13 cellular contexts compared by ENCODE assay signal in the genomic region with DNA sequence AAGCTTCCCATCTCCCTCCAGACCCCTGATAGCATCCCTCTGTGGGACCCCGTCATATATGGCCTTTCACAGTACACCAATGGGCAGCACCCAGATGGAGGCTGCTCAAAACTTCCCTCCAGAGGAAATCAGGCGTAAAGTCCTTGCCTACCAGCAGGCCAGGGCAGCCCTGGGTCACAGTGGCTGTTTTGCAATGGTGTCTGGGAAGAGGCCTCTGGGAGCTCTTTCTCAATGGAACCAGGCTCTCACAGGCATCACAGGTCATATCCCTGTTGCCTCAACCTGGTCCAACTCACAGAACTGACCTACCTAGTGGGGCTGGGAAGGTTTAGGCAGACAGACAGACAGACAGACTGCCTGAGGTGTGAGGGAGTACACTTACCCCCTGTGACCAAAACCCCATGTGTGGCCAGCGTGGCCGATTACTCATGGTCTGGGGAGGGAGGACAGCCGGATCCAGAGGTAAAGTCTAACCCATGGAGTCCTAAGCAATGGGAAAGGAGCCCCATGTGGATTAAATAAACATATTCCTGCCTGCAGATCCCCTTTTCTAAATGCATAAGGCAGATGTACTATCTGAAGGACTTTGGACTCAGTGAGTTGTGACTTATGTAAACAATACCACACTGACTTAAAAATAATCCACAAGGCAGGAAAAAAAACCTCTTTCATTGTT. TPM values are rescaled to one million over a fixed set of nuclear protein-coding genes. Genes with fewer than 3 reads are reported as not detected.
DNase-seq lines count a peak whose midpoint lies in the region; ATAC-seq and TF ChIP-seq lines count a peak whose summit lies in the region.
"Had no signal": no experiment of that assay in that cellular context is flagged by ENCODE, and none has a peak within 500 bp of the region (broad histone marks: within the 10 kb centered on the region; RNA-seq: fewer than 3 reads in every experiment).

No MANE protein-coding gene starts in this region.

- 35 to 72% methylated on average over 5 of the region's 5 CpGs for WGBS in sigmoid colon, 2 donors

- H3K4me3 ChIP-seq in AG04450 (ENCODE audit: low read depth, low read length) = no peak overlapping the region
- H3K4me3 ChIP-seq in sigmoid colon = no peak overlapping the region
- H3K4me3 ChIP-seq: BLaER1, esophagus squamous epithelium, HAP-1 had no signal

- TF ChIP-seq POLR2A in sigmoid colon (IDR thresholded peaks at IDR 0.05) = no peak

- TF ChIP-seq EP300 in sigmoid colon (IDR thresholded peaks at IDR 0.05) = no peak

- no peaks in the 10 kb centered on the region for H3K36me3 ChIP-seq in sigmoid colon
- H3K36me3 ChIP-seq: BLaER1, esophagus squamous epithelium, HAP-1 had no signal

- H3K4me1 ChIP-seq in sigmoid colon = peaks cover 0 to 11% (median 8%) of the 10 kb centered on the region in 4 donors
- H3K4me1 ChIP-seq: HAP-1 had no signal

- H3K27ac ChIP-seq in AG04450 (ENCODE audit: low read depth, low read length) (no peak overlapping the region), sigmoid colon (no peak overlapping the region)
- H3K27ac ChIP-seq: BLaER1, esophagus squamous epithelium had no signal

- H3K9me3 ChIP-seq in AG04450 (ENCODE audit: control insufficient read depth, insufficient read depth, low read length) (no peaks in the 10 kb centered on the region), sigmoid colon (no peaks in the 10 kb centered on the region)
- H3K9me3 ChIP-seq: BLaER1, esophagus squamous epithelium, HAP-1 had no signal

- no peak for TF ChIP-seq CTCF in AG04450 (IDR thresholded peaks at IDR 0.05; ENCODE audit: low read depth, low read length)
- TF ChIP-seq CTCF in sigmoid colon (IDR thresholded peaks at IDR 0.05) = no peak

- intact Hi-C loops in left colon (cut with DNase I, micrococcal nuclease) (no loop called here), left ventricle myocardium superior (cut with micrococcal nuclease) (no loop called here), sigmoid colon (cut with DNase I) (no loop called here)

- H3K27me3 ChIP-seq in AG04450 (ENCODE audit: control insufficient read depth, insufficient read depth, low read length) (peaks cover 19% of the 10 kb centered on the region), sigmoid colon (no peaks in the 10 kb centered on the region)
- H3K27me3 ChIP-seq: BLaER1, esophagus squamous epithelium had no signal

- ATAC-seq in left colon (peak; percentile 85), left ventricle myocardium superior (no peak), GM18873 (IDR thresholded peaks at IDR 0.05; ENCODE audit: low FRiP score, unreplicated experiment) (no peak)

- peak; percentile 8 for DNase-seq in AG04450 (ENCODE audit: low read depth, low spot score)
- DNase-seq in HT1080 (ENCODE audit: low read depth) = peak; percentile 66
- DNase-seq in SW480 (ENCODE audit: low spot score) = peak; percentile 63
- no peak for DNase-seq in left colon
- DNase-seq in left ventricle myocardium superior = no peak
- DNase-seq in cerebellum (ENCODE audit: low spot score) = no peak
- DNase-seq in sigmoid colon = no peak
- DNase-seq: activated T-cell treated with anti-CD3 and anti-CD28 coated beads for 4 hours, esophagus squamous epithelium, occipital lobe had no signal

- CTCF ChIA-PET in AG04450 (lab: Charles Lee) = no interaction called here

- POLR2A ChIA-PET in AG04450 (lab: Yijun Ruan, JAX) = no interaction called here

RNA-seq across cellular contexts. Expression of a gene that starts 58.2 kb away (rescaled TPM):
- 3.4 and 4.2 TPM in 2 replicates for polyA plus RNA-seq in AG04450 (2011; rRNA removed)
- polyA minus RNA-seq in AG04450 (2011; rRNA and poly(A)+ RNA removed) = 4.8 and 7.0 TPM in 2 replicates
- total RNA-seq in HT1080 (2014; rRNA removed; shearing (Covaris generic)) = 2.5 and 5.4 TPM in 2 replicates
- 4.8 and 6.9 TPM in 2 replicates for polyA plus RNA-seq in HT1080 (2015; cell fraction: cytosol; rRNA removed)
- polyA plus RNA-seq in HT1080 (2015; cell fraction: nucleus; rRNA removed) = 4.6 and 5.5 TPM in 2 replicates
- total RNA-seq in left colon = 10 to 100 TPM; 21.2 to 38.6 TPM
- 10.1 TPM for total RNA-seq in left ventricle myocardium superior
- total RNA-seq in cerebellum = 14.9 TPM
- total RNA-seq in sigmoid colon = 10 to 100 TPM in 2 of 4 donors, 1 to 10 TPM in 2; 8.3 to 30.0 (median 19.6) TPM
- polyA plus RNA-seq in sigmoid colon = 10 to 100 TPM; 12.6 to 19.4 (median 16.0) TPM

Comparison
In these comparisons a context has a peak if more than half of its experiments do, and no peak if none do; other contexts are left out.
1. DNase-seq: peak in AG04450 (single experiment), HT1080 (single experiment) and SW480 (single experiment); none in left colon (0 of 2), left ventricle myocardium superior (single experiment), cerebellum (single experiment) and sigmoid colon (single experiment).